8 cellular contexts compared by ENCODE assay signal in the genomic region with DNA sequence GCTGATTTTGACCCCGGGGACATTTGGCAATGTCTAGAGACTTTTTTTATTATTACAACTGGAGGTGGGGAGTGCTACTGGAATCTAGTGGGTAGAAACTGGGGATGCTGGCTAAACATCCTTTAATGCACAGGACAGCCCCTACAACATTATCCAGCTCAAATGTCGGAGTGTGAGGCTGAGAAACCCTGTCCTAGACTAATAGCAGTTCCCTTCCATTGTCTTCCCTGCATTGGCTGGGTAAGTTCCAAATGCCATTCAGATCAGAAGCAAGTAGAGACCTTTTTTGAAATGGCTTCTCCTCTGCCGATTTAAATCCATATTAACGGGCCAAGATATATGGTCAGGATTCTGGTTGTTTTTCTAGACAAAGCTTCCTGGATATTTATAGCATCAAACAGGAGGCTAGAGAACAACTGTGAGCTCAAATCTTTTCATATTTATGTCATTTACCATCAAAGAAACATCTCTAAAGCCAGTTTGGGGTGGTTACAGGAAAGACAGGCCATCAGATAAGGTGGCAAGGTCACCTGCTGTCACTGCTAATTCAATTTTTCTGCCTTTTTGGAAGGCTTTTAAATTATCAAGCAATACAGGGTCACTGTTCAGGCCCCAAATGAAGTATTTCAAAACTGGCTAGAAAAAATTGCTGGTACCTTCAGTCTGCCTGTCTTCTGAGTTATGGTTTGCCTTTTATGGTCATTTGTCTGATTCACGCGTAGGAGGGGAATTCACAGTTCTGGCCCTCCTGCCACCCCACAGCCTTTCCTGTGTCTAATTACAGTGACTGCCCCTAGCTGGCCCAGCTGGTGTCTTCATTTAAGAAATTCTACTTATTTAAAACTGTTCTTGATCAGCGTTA. TPM values are rescaled to one million over a fixed set of nuclear protein-coding genes. Genes with fewer than 3 reads are reported as not detected.
A peak's percentile ranks its signal among the peaks of the same experiment; 100 is the strongest.
DNase-seq lines count a peak whose midpoint lies in the region; ATAC-seq and TF ChIP-seq lines count a peak whose summit lies in the region.

No MANE protein-coding gene starts in this region.

- peaks cover 43% of the 10 kb centered on the region for H3K36me3 Mint-ChIP-seq in nephron (ENCODE audit: low read depth)

- H3K27me3 ChIP-seq in RWPE2 (ENCODE audit: insufficient read depth, poor library complexity, severe bottlenecking) (no peaks in the 10 kb centered on the region), H7 (ENCODE audit: control insufficient read depth, insufficient read depth, low read length) (no peaks in the 10 kb centered on the region)

- no peaks in the 10 kb centered on the region for H3K9me3 ChIP-seq in RWPE2 (ENCODE audit: severe bottlenecking)

- no peaks in the 10 kb centered on the region for H3K9me3 Mint-ChIP-seq in nephron

- peaks cover 92% of the 10 kb centered on the region for H3K36me3 ChIP-seq in RWPE2 (ENCODE audit: low read depth)
- H3K36me3 ChIP-seq in H7 (replicated peaks; ENCODE audit: control insufficient read depth, insufficient read depth, low read length), result peaks cover 48% of the 10 kb centered on the region

- TF ChIP-seq CTCF in RWPE2 (IDR thresholded peaks at IDR 0.05; ENCODE audit: poor library complexity, severe bottlenecking) (no peak), nephron (IDR thresholded peaks at IDR 0.05; ENCODE audit: unreplicated experiment in 3 of 3) (no peak)

- no peak overlapping the region for H3K27ac ChIP-seq in RWPE2 (ENCODE audit: poor library complexity, severe bottlenecking)

- no peaks in the 10 kb centered on the region for H3K4me1 ChIP-seq in RWPE2 (ENCODE audit: insufficient read depth, poor library complexity, severe bottlenecking)

- no peaks in the 10 kb centered on the region for H3K27me3 Mint-ChIP-seq in nephron (ENCODE audit: low read depth)

- peaks cover 21% of the 10 kb centered on the region for H3K4me1 Mint-ChIP-seq in nephron

- H3K4me3 Mint-ChIP-seq in nephron, result peak overlapping the region in 1 of 3 experiments; percentile 37

- peak; percentile 17 to 48 (median 20) for DNase-seq in stimulated activated CD4-positive, alpha-beta T cell treated with anti-CD3 and anti-CD28 coated beads, Interleukin-12 subunit alpha, Interleukin-12 subunit beta, amount 100 ng/mL, for 48 hours (ENCODE audit: low read depth in 2 of 3, low spot score in 1 of 3)
- DNase-seq in stimulated activated CD4-positive, alpha-beta T cell treated with anti-CD3 and anti-CD28 coated beads, Interleukin-12 subunit alpha, Interleukin-12 subunit beta, amount 100 ng/mL, for 4 hours, result no peak
- no peak for DNase-seq in RWPE2 (ENCODE audit: low spot score)
- peak; percentile 16 for DNase-seq in central memory CD4-positive, alpha-beta T cell
- DNase-seq in inferior parietal cortex (ENCODE audit: extremely low spot score), result no peak
- no peak for DNase-seq in H7

- no peak overlapping the region for H3K4me3 ChIP-seq in RWPE2 (ENCODE audit: severe bottlenecking)
- no peak overlapping the region for H3K4me3 ChIP-seq in H7 (ENCODE audit: insufficient read depth, low read depth, low read length)

- ATAC-seq in HG03025 (IDR thresholded peaks at IDR 0.05; ENCODE audit: low FRiP score, unreplicated experiment) (peak; percentile 56), RWPE2 (ENCODE audit: low read depth) (peak; percentile 59)

- H3K27ac Mint-ChIP-seq in nephron, result peak overlapping the region; percentile 90 to 96 (median 90)

RNA-seq across cellular contexts. Expression of a gene that starts 20.1 kb away (rescaled TPM):
- 0.62 and 1.1 TPM in 2 replicates for total RNA-seq in H7 (2014; rRNA removed; shearing (Covaris generic))

RNA-seq across cellular contexts. Expression of a gene that starts 57.1 kb away (rescaled TPM):
- total RNA-seq in H7 (2014; rRNA removed; shearing (Covaris generic)), result 55.8 and 58.6 TPM in 2 replicates

RNA-seq across cellular contexts. Expression of a gene that starts 58.4 kb away (rescaled TPM):
- total RNA-seq in H7 (2014; rRNA removed; shearing (Covaris generic)), result 3.9 and 7.2 TPM in 2 replicates

RNA-seq across cellular contexts. Expression of a gene that starts 59.4 kb away (rescaled TPM):
- 16.0 and 24.7 TPM in 2 replicates for total RNA-seq in H7 (2014; rRNA removed; shearing (Covaris generic))

Comparison
In these comparisons a context has a peak if more than half of its experiments do, and no peak if none do; other contexts are left out.
1. DNase-seq: peak in stimulated activated CD4-positive, alpha-beta T cell treated with anti-CD3 and anti-CD28 coated beads, Interleukin-12 subunit alpha, Interleukin-12 subunit beta, amount 100 ng/mL, for 48 hours (3 of 3) and central memory CD4-positive, alpha-beta T cell (single experiment); none in stimulated activated CD4-positive, alpha-beta T cell treated with anti-CD3 and anti-CD28 coated beads, Interleukin-12 subunit alpha, Interleukin-12 subunit beta, amount 100 ng/mL, for 4 hours (single experiment), RWPE2 (single experiment), inferior parietal cortex (single experiment) and H7 (single experiment).